In genomic region chr18:35244671-35245070, GRCh38 we compare ENCODE assay signal across 25 cellular contexts. TPM values are rescaled to one million over a fixed set of nuclear protein-coding genes. Genes with fewer than 3 reads are reported as not detected.
A peak's percentile ranks its signal among the peaks of the same experiment; 100 is the strongest.
DNase-seq lines count a peak whose midpoint lies in the region; ATAC-seq, FAIRE-seq and TF ChIP-seq lines count a peak whose summit lies in the region.
"Had no signal": no experiment of that assay in that cellular context is flagged by ENCODE, and none has a peak within 500 bp of the region (broad histone marks: within the 10 kb centered on the region; RNA-seq: fewer than 3 reads in every experiment).

No MANE protein-coding gene starts in this region.

- H3K4me1 Mint-ChIP-seq in activated naive CD4-positive, alpha-beta T cell treated with anti-CD3 and anti-CD28 coated beads for 36 hours (ENCODE audit: low read depth) = peaks cover 37% of the 10 kb centered on the region
- peaks cover 14% of the 10 kb centered on the region for H3K4me1 Mint-ChIP-seq in activated naive CD4-positive, alpha-beta T cell treated with anti-CD3 and anti-CD28 coated beads, Interleukin-2, amount 10 ng/mL, durations not matched to agents 7 days and 5 days
- peaks cover 41% of the 10 kb centered on the region for H3K4me1 Mint-ChIP-seq in CD4-positive, alpha-beta T cell (ENCODE audit: low read depth)
- peaks cover 15% of the 10 kb centered on the region for H3K4me1 Mint-ChIP-seq in nephron progenitor cell

- TF ChIP-seq CTCF in CD4-positive, alpha-beta T cell (IDR thresholded peaks at IDR 0.05) = no peak
- TF ChIP-seq CTCF in nephron progenitor cell (IDR thresholded peaks at IDR 0.05) = no peak
- TF ChIP-seq CTCF in pancreas (IDR thresholded peaks at IDR 0.05) = no peak

- H3K27me3 Mint-ChIP-seq in activated naive CD4-positive, alpha-beta T cell treated with anti-CD3 and anti-CD28 coated beads for 36 hours (ENCODE audit: low read depth) = no peaks in the 10 kb centered on the region
- H3K27me3 Mint-ChIP-seq in activated naive CD4-positive, alpha-beta T cell treated with anti-CD3 and anti-CD28 coated beads, Interleukin-2, amount 10 ng/mL, durations not matched to agents 7 days and 5 days = peaks cover 4% of the 10 kb centered on the region
- H3K27me3 Mint-ChIP-seq in CD4-positive, alpha-beta T cell = no peaks in the 10 kb centered on the region
- no peaks in the 10 kb centered on the region for H3K27me3 Mint-ChIP-seq in nephron progenitor cell (ENCODE audit: low read depth, poor library complexity)

- peaks cover 69% of the 10 kb centered on the region for H3K36me3 ChIP-seq in adipocyte (ENCODE audit: control insufficient read depth, insufficient read depth, low read length, severe bottlenecking)
- peaks cover 0 to 59% (median 14%) of the 10 kb centered on the region in 3 donors for H3K36me3 ChIP-seq in pancreas

- no peaks in the 10 kb centered on the region for H3K9me3 ChIP-seq in CD4-positive, alpha-beta T cell (ENCODE audit: control insufficient read depth, low read length)
- H3K9me3 ChIP-seq in adipocyte (ENCODE audit: control insufficient read depth, low read length) (peaks cover 69% of the 10 kb centered on the region), pancreas (no peaks in the 10 kb centered on the region)
- H3K9me3 ChIP-seq: SK-N-SH had no signal

- H3K27me3 ChIP-seq in CD4-positive, alpha-beta T cell (ENCODE audit: control insufficient read depth, insufficient read depth, low read length) = no peaks in the 10 kb centered on the region
- no peaks in the 10 kb centered on the region for H3K27me3 ChIP-seq in adipocyte (replicated peaks; ENCODE audit: control insufficient read depth, insufficient read depth, low read length)
- H3K27me3 ChIP-seq in pancreas = no peaks in the 10 kb centered on the region

- H3K4me3 ChIP-seq in adipocyte (ENCODE audit: low read length) = peak overlapping the region; percentile 45
- H3K4me3 ChIP-seq in pancreas = no peak overlapping the region
- H3K4me3 ChIP-seq: A549, K562 had no signal

- WGBS in pancreas, 2 donors = 96 to 100% methylated on average over 4 of the region's 4 CpGs

- H3K4me1 ChIP-seq in adipocyte (ENCODE audit: control insufficient read depth, insufficient read depth, low read length) = peaks cover 17% of the 10 kb centered on the region
- peaks cover 7 to 11% (median 8%) of the 10 kb centered on the region in 3 donors for H3K4me1 ChIP-seq in pancreas
- H3K4me1 ChIP-seq: A549 had no signal

- ATAC-seq in CD4-positive, alpha-beta T cell (ENCODE audit: poor library complexity) = no peak
- no peak for ATAC-seq in pancreas
- ATAC-seq: A549, HCT116, K562, PC-3 had no signal

- no peak overlapping the region for H3K4me3 Mint-ChIP-seq in activated naive CD4-positive, alpha-beta T cell treated with anti-CD3 and anti-CD28 coated beads for 36 hours
- no peak overlapping the region for H3K4me3 Mint-ChIP-seq in activated naive CD4-positive, alpha-beta T cell treated with anti-CD3 and anti-CD28 coated beads, Interleukin-2, amount 10 ng/mL, durations not matched to agents 7 days and 5 days
- H3K4me3 Mint-ChIP-seq in CD4-positive, alpha-beta T cell = no peak overlapping the region
- no peak overlapping the region for H3K4me3 Mint-ChIP-seq in nephron progenitor cell

- no peak overlapping the region for H3K9ac ChIP-seq in adipocyte (ENCODE audit: low read length)
- H3K9ac ChIP-seq: SK-N-SH had no signal

- intact Hi-C loops in activated naive CD4-positive, alpha-beta T cell treated with anti-CD3 and anti-CD28 coated beads for 36 hours (cut with micrococcal nuclease) = no loop called here
- intact Hi-C loops in CD4-positive, alpha-beta T cell (cut with DNase I, micrococcal nuclease) = loop anchor here in 1 of 2 experiments (5.0 to 10.0 kb wide), 2 partner anchors 253 to 1580 kb away; partner anchors contain the start of genes INO80C, KIAA1328 and TPGS2
- intact Hi-C loops in pancreas (cut with DNase I) = no loop called here

- no peak for DNase-seq in activated naive CD4-positive, alpha-beta T cell treated with anti-CD3 and anti-CD28 coated beads for 36 hours
- no peak for DNase-seq in activated naive CD4-positive, alpha-beta T cell treated with anti-CD3 and anti-CD28 coated beads, Interleukin-2, amount 10 ng/mL, durations not matched to agents 7 days and 5 days
- DNase-seq in CD4-positive, alpha-beta T cell = no peak
- DNase-seq in adipocyte (ENCODE audit: low read depth) = no peak
- DNase-seq in nephron progenitor cell = no peak
- DNase-seq in pancreas = no peak
- DNase-seq in DMS53 treated with DMSO at 0.1 percent for 48 hours (lab: John Stamatoyannopoulos, UW; ENCODE audit: unreplicated experiment) = no peak
- DNase-seq: AML-193; C1 segment of cervical spinal cord; Calu3; DND-41; Kasumi-1; NCI-H2029 treated with DMSO at 0.1 percent for 48 hours; NCI-H446 treated with DMSO at 0.1 percent for 48 hours; NCI-H526; NCI-H82; NK-92 treated with Interleukin-12 subunit alpha and Interleukin-12 subunit beta, amount 100 ng/mL, for 24 hours; PC-3; SK-N-SH had no signal

- POLR2A ChIA-PET in CD4-positive, alpha-beta T cell (lab: Charles Lee) = interaction anchor here (1.9 kb wide), 1 partner anchor 99 kb away, joined by 4 read pairs; the partner anchor contains the start of gene ZNF24

- H3K27ac Mint-ChIP-seq in activated naive CD4-positive, alpha-beta T cell treated with anti-CD3 and anti-CD28 coated beads for 36 hours = peak overlapping the region; percentile 25
- no peak overlapping the region for H3K27ac Mint-ChIP-seq in activated naive CD4-positive, alpha-beta T cell treated with anti-CD3 and anti-CD28 coated beads, Interleukin-2, amount 10 ng/mL, durations not matched to agents 7 days and 5 days
- H3K27ac Mint-ChIP-seq in CD4-positive, alpha-beta T cell = peak overlapping the region; percentile 57
- H3K27ac Mint-ChIP-seq in nephron progenitor cell = peak overlapping the region; percentile 62

- FAIRE-seq in pancreas (lab: Jason Lieb, UNC) = no peak
- FAIRE-seq: A549, GM12892, GM19239, K562 had no signal

- no peak overlapping the region for H3K27ac ChIP-seq in CD4-positive, alpha-beta T cell (ENCODE audit: low read depth, low read length)
- no peak overlapping the region for H3K27ac ChIP-seq in pancreas
- H3K27ac ChIP-seq: A549, HL-60 had no signal

- peaks cover 23% of the 10 kb centered on the region for H3K9me3 Mint-ChIP-seq in activated naive CD4-positive, alpha-beta T cell treated with anti-CD3 and anti-CD28 coated beads for 36 hours
- peaks cover 51% of the 10 kb centered on the region for H3K9me3 Mint-ChIP-seq in activated naive CD4-positive, alpha-beta T cell treated with anti-CD3 and anti-CD28 coated beads, Interleukin-2, amount 10 ng/mL, durations not matched to agents 7 days and 5 days
- no peaks in the 10 kb centered on the region for H3K9me3 Mint-ChIP-seq in CD4-positive, alpha-beta T cell
- peaks cover 58% of the 10 kb centered on the region for H3K9me3 Mint-ChIP-seq in nephron progenitor cell

- CTCF ChIA-PET in activated naive CD4-positive, alpha-beta T cell treated with anti-CD3 and anti-CD28 coated beads for 36 hours (lab: Charles Lee) = no interaction called here
- CTCF ChIA-PET in activated naive CD4-positive, alpha-beta T cell treated with anti-CD3 and anti-CD28 coated beads, Interleukin-2, amount 10 ng/mL, durations not matched to agents 7 days and 5 days (lab: Charles Lee) = no interaction called here
- CTCF ChIA-PET in CD4-positive, alpha-beta T cell (lab: Charles Lee) = interaction anchor here (1.7 to 1.8 kb wide), 2 partner anchors 20 to 45 kb away, joined by 4 read pairs; partner anchors contain the start of gene ZSCAN30

- H3K36me3 Mint-ChIP-seq in activated naive CD4-positive, alpha-beta T cell treated with anti-CD3 and anti-CD28 coated beads for 36 hours (ENCODE audit: low read depth) = peaks cover 71% of the 10 kb centered on the region
- peaks cover 69% of the 10 kb centered on the region for H3K36me3 Mint-ChIP-seq in activated naive CD4-positive, alpha-beta T cell treated with anti-CD3 and anti-CD28 coated beads, Interleukin-2, amount 10 ng/mL, durations not matched to agents 7 days and 5 days
- peaks cover 84% of the 10 kb centered on the region for H3K36me3 Mint-ChIP-seq in CD4-positive, alpha-beta T cell (ENCODE audit: low read depth)
- H3K36me3 Mint-ChIP-seq in nephron progenitor cell (ENCODE audit: low read depth) = peaks cover 73% of the 10 kb centered on the region

RNA-seq across cellular contexts. Expression of gene ZNF397, which starts 3.8 kb away (rescaled TPM):
- total RNA-seq in activated naive CD4-positive, alpha-beta T cell treated with anti-CD3 and anti-CD28 coated beads for 36 hours = 10 to 100 TPM; 22.6 to 23.2 TPM
- total RNA-seq in CD4-positive, alpha-beta T cell = 10 to 100 TPM in 1 of 2 experiments, 1 to 10 TPM in 1; 7.6 to 10.0 TPM
- 10 to 100 TPM in 3 of 6 donors, 1 to 10 TPM in 3; 8.5 to 16.3 (median 10.5) TPM for total RNA-seq in pancreas
- 1 to 10 TPM; 8.9 to 9.7 TPM for polyA plus RNA-seq in pancreas

RNA-seq across cellular contexts. Expression of gene ZSCAN30, which starts 45.4 kb away (rescaled TPM):
- 10 to 100 TPM; 12.0 to 14.3 TPM for total RNA-seq in activated naive CD4-positive, alpha-beta T cell treated with anti-CD3 and anti-CD28 coated beads for 36 hours
- 10 to 100 TPM in 1 of 2 experiments, 1 to 10 TPM in 1; 9.6 to 11.6 TPM for total RNA-seq in CD4-positive, alpha-beta T cell
- total RNA-seq in pancreas = 10 to 100 TPM in 1 of 6 donors, 1 to 10 TPM in 5; 5.2 to 16.9 (median 8.5) TPM
- polyA plus RNA-seq in pancreas = 10 to 100 TPM in 1 of 2 donors, 1 to 10 TPM in 1; 8.7 to 13.9 TPM
